In genomic region chr16:70399951-70400350, GRCh38 we compare ENCODE assay signal across 16 cellular contexts. TPM values are rescaled to one million over a fixed set of nuclear protein-coding genes. Genes with fewer than 3 reads are reported as not detected.
DNase-seq lines count a peak whose midpoint lies in the region; ATAC-seq and TF ChIP-seq lines count a peak whose summit lies in the region.
"Had no signal": no experiment of that assay in that cellular context is flagged by ENCODE, and none has a peak within 500 bp of the region (broad histone marks: within the 10 kb centered on the region; RNA-seq: fewer than 3 reads in every experiment).

No MANE protein-coding gene starts in this region.

- H3K4me1 Mint-ChIP-seq in WTC11 (peaks cover 12% of the 10 kb centered on the region), mesothelial cell of epicardium (no peaks in the 10 kb centered on the region)
- peaks cover 25% of the 10 kb centered on the region for H3K4me1 Mint-ChIP-seq in stimulated activated effector memory CD8-positive, alpha-beta T cell treated with anti-CD3 and anti-CD28 coated beads, Interleukin-12 subunit alpha, Interleukin-12 subunit beta, amount 100 ng/mL, for 72 hours

- H3K27me3 Mint-ChIP-seq in WTC11 (ENCODE audit: low read depth) (no peaks in the 10 kb centered on the region), mesothelial cell of epicardium (ENCODE audit: low read depth) (no peaks in the 10 kb centered on the region)

- POLR2A ChIA-PET in WTC11 (lab: Charles Lee), result no interaction called here

- H3K4me1 ChIP-seq in cardiac muscle cell (ENCODE audit: low read depth) (peaks cover 8% of the 10 kb centered on the region), right atrium auricular region (peaks cover 0 to 10% of the 10 kb centered on the region in 2 donors), prostate gland (replicated peaks) (no peaks in the 10 kb centered on the region), uterus (no peaks in the 10 kb centered on the region)

- H3K27ac Mint-ChIP-seq in WTC11, result peak overlapping the region; percentile 68; the same call in 1 of the 2 replicates
- H3K27ac Mint-ChIP-seq in mesothelial cell of epicardium, result peak overlapping the region; percentile 25
- H3K27ac Mint-ChIP-seq in stimulated activated effector memory CD8-positive, alpha-beta T cell treated with anti-CD3 and anti-CD28 coated beads, Interleukin-12 subunit alpha, Interleukin-12 subunit beta, amount 100 ng/mL, for 72 hours, result peak overlapping the region; percentile 56

- H3K4me3 ChIP-seq in cardiac muscle cell (no peak overlapping the region), right atrium auricular region (no peak overlapping the region), prostate gland (no peak overlapping the region), uterus (no peak overlapping the region)
- H3K4me3 ChIP-seq: MG63, Peyer's patch, SJSA1 had no signal

- CTCF ChIA-PET in WTC11 (lab: Charles Lee), result interaction anchor here (1.1 to 2.9 kb wide), 3 partner anchors 67 to 79 kb away, joined by 3 to 14 read pairs (median 3); no protein-coding TSS in a partner anchor

- H3K4me3 Mint-ChIP-seq in WTC11, result no peak overlapping the region
- H3K4me3 Mint-ChIP-seq in mesothelial cell of epicardium, result no peak overlapping the region
- H3K4me3 Mint-ChIP-seq in stimulated activated effector memory CD8-positive, alpha-beta T cell treated with anti-CD3 and anti-CD28 coated beads, Interleukin-12 subunit alpha, Interleukin-12 subunit beta, amount 100 ng/mL, for 72 hours, result no peak overlapping the region

- DNase-seq in cardiac muscle cell (ENCODE audit: low read depth in 1 of 2, low spot score in 1 of 2), result no peak
- DNase-seq in right atrium auricular region (ENCODE audit: low spot score), result no peak
- DNase-seq in WTC11 (ENCODE audit: low spot score), result no peak
- DNase-seq in mesothelial cell of epicardium (ENCODE audit: low spot score in 2 of 2, unreplicated experiment in 2 of 2), result no peak
- DNase-seq in stimulated activated effector memory CD8-positive, alpha-beta T cell treated with anti-CD3 and anti-CD28 coated beads, Interleukin-12 subunit alpha, Interleukin-12 subunit beta, amount 100 ng/mL, for 72 hours (ENCODE audit: low spot score in 2 of 2), result no peak
- no peak for DNase-seq in prostate gland (ENCODE audit: low spot score)
- no peak for DNase-seq in NCI-H1417 treated with DMSO at 0.1 percent for 48 hours (lab: John Stamatoyannopoulos, UW)
- no peak for DNase-seq in uterus
- DNase-seq: DMS53; GF-D8; MG63; NCI-H1930; NCI-H510A; NK-92 treated with Interleukin-12 subunit alpha and Interleukin-12 subunit beta, amount 100 ng/mL, for 24 hours; Peyer's patch had no signal

- H3K27me3 ChIP-seq in cardiac muscle cell (no peaks in the 10 kb centered on the region), right atrium auricular region (no peaks in the 10 kb centered on the region), prostate gland (replicated peaks; ENCODE audit: insufficient read depth) (no peaks in the 10 kb centered on the region), uterus (no peaks in the 10 kb centered on the region)
- H3K27me3 ChIP-seq: MG63, Peyer's patch, SJSA1 had no signal

- peak overlapping the region; percentile 52 for H3K27ac ChIP-seq in cardiac muscle cell
- H3K27ac ChIP-seq in right atrium auricular region, result no peak overlapping the region
- H3K27ac ChIP-seq in prostate gland, result no peak overlapping the region
- H3K27ac ChIP-seq in uterus, result no peak overlapping the region
- H3K27ac ChIP-seq: Peyer's patch, SJSA1 had no signal

- H3K9me3 ChIP-seq in cardiac muscle cell (ENCODE audit: low read depth) (no peaks in the 10 kb centered on the region), right atrium auricular region (no peaks in the 10 kb centered on the region), prostate gland (no peaks in the 10 kb centered on the region), uterus (no peaks in the 10 kb centered on the region)
- H3K9me3 ChIP-seq: MG63, Peyer's patch, SJSA1 had no signal

- WGBS in prostate gland, result 68% methylated on average over 10 of the region's 10 CpGs

- ATAC-seq in WTC11, result no peak
- ATAC-seq in stimulated activated effector memory CD8-positive, alpha-beta T cell treated with anti-CD3 and anti-CD28 coated beads, Interleukin-12 subunit alpha, Interleukin-12 subunit beta, amount 100 ng/mL, for 72 hours, result no peak

- TF ChIP-seq CTCF in cardiac muscle cell (IDR thresholded peaks at IDR 0.05; ENCODE audit: low read depth, low read length), result no peak
- TF ChIP-seq CTCF in right atrium auricular region (IDR thresholded peaks at IDR 0.05), result no peak
- TF ChIP-seq CTCF in WTC11 (IDR thresholded peaks at IDR 0.05), result no peak
- no peak for TF ChIP-seq CTCF in mesothelial cell of epicardium (IDR thresholded peaks at IDR 0.05; ENCODE audit: unreplicated experiment)
- no peak for TF ChIP-seq CTCF in prostate gland (IDR thresholded peaks at IDR 0.05)
- no peak for TF ChIP-seq CTCF in uterus (IDR thresholded peaks at IDR 0.05)

- TF ChIP-seq POLR2A in prostate gland (IDR thresholded peaks at IDR 0.05), result no peak
- TF ChIP-seq POLR2A in uterus (IDR thresholded peaks at IDR 0.05), result no peak

- no peaks in the 10 kb centered on the region for H3K9me3 Mint-ChIP-seq in WTC11
- no peaks in the 10 kb centered on the region for H3K9me3 Mint-ChIP-seq in mesothelial cell of epicardium
- no peaks in the 10 kb centered on the region for H3K9me3 Mint-ChIP-seq in stimulated activated effector memory CD8-positive, alpha-beta T cell treated with anti-CD3 and anti-CD28 coated beads, Interleukin-12 subunit alpha, Interleukin-12 subunit beta, amount 100 ng/mL, for 72 hours

- H3K36me3 ChIP-seq in cardiac muscle cell, result peaks cover 8% of the 10 kb centered on the region
- peaks cover 19% of the 10 kb centered on the region for H3K36me3 ChIP-seq in right atrium auricular region
- H3K36me3 ChIP-seq in prostate gland, result no peaks in the 10 kb centered on the region
- H3K36me3 ChIP-seq in uterus, result no peaks in the 10 kb centered on the region
- H3K36me3 ChIP-seq: MG63 had no signal

- intact Hi-C loops in prostate gland (cut with DNase I), result no loop called here
- intact Hi-C loops in uterus (cut with DNase I; ENCODE audit: low total_unique reads), result no loop called here

- H3K36me3 Mint-ChIP-seq in WTC11 (peaks cover 9% of the 10 kb centered on the region), mesothelial cell of epicardium (peaks cover 16% of the 10 kb centered on the region)
- peaks cover 10% of the 10 kb centered on the region for H3K36me3 Mint-ChIP-seq in stimulated activated effector memory CD8-positive, alpha-beta T cell treated with anti-CD3 and anti-CD28 coated beads, Interleukin-12 subunit alpha, Interleukin-12 subunit beta, amount 100 ng/mL, for 72 hours

TF ChIP-seq in WTC11, 78 proteins besides CTCF, POLR2A, EP300 and RAD21:
- no peak for TF ChIP-seq E2F1 (CRISPR knock-in tag; IDR thresholded peaks at IDR 0.05)
- TF ChIP-seq ERG (CRISPR knock-in tag; IDR thresholded peaks at IDR 0.05), result no peak
- no peak for TF ChIP-seq HMGA2 (CRISPR knock-in tag; IDR thresholded peaks at IDR 0.05)
- TF ChIP-seq FOXP1 (CRISPR knock-in tag; IDR thresholded peaks at IDR 0.05; ENCODE audit: borderline replicate concordance), result no peak
- TF ChIP-seq IRF2 (CRISPR knock-in tag; IDR thresholded peaks at IDR 0.05; ENCODE audit: borderline replicate concordance, low read depth), result no peak

RNA-seq across cellular contexts. Expression of gene ST3GAL2, which starts 38.9 kb away (rescaled TPM):
- total RNA-seq in cardiac muscle cell (87.3 and 115 TPM in 2 replicates), right atrium auricular region (10 to 100 TPM; 13.5 to 16.9 TPM), WTC11 (2021) (46.0 to 49.4 TPM (median 46.2 TPM) in 3 replicates), mesothelial cell of epicardium (46.5 to 53.0 TPM (median 47.4 TPM) in 3 replicates), prostate gland (10 to 100 TPM in 1 of 2 donors, 1 to 10 TPM in 1; 8.7 to 54.5 TPM), uterus (10 to 100 TPM in 2 of 4 donors, 1 to 10 TPM in 2; 6.2 to 57.9 (median 27.5) TPM)
- polyA plus RNA-seq in cardiac muscle cell, result 46.1 and 50.9 TPM in 2 replicates

RNA-seq across cellular contexts. Expression of gene DDX19A, which starts 53.2 kb away (rescaled TPM):
- total RNA-seq in cardiac muscle cell, result 67.5 and 69.8 TPM in 2 replicates
- 54.3 and 63.6 TPM in 2 replicates for polyA plus RNA-seq in cardiac muscle cell
- 10 to 100 TPM; 23.3 to 24.9 TPM for total RNA-seq in right atrium auricular region
- 42.0 to 47.0 TPM (median 43.7 TPM) in 3 replicates for total RNA-seq in WTC11 (2021)
- 50.5 to 54.9 TPM (median 51.5 TPM) in 3 replicates for total RNA-seq in mesothelial cell of epicardium
- 10 to 100 TPM; 27.7 to 42.8 TPM for total RNA-seq in prostate gland
- total RNA-seq in uterus, result 100 to 1,000 TPM in 1 of 4 donors, 10 to 100 TPM in 3; 12.1 to 126 (median 41.9) TPM

RNA-seq across cellular contexts. Expression of gene FCSK, which starts 54.4 kb away (rescaled TPM):
- total RNA-seq in cardiac muscle cell, result 13.8 and 22.5 TPM in 2 replicates
- polyA plus RNA-seq in cardiac muscle cell, result 10.2 and 12.0 TPM in 2 replicates
- 10 to 100 TPM in 1 of 2 donors, 1 to 10 TPM in 1; 9.5 to 10.2 TPM for total RNA-seq in right atrium auricular region
- total RNA-seq in WTC11 (2021), result 7.0 to 10.6 TPM (median 8.6 TPM) in 3 replicates
- 26.0 to 29.4 TPM (median 27.7 TPM) in 3 replicates for total RNA-seq in mesothelial cell of epicardium
- 10 to 100 TPM; 23.0 to 33.1 TPM for total RNA-seq in prostate gland
- total RNA-seq in uterus, result 10 to 100 TPM; 12.1 to 65.3 (median 22.9) TPM
